15 cellular contexts compared by ENCODE assay signal in the genomic region with DNA sequence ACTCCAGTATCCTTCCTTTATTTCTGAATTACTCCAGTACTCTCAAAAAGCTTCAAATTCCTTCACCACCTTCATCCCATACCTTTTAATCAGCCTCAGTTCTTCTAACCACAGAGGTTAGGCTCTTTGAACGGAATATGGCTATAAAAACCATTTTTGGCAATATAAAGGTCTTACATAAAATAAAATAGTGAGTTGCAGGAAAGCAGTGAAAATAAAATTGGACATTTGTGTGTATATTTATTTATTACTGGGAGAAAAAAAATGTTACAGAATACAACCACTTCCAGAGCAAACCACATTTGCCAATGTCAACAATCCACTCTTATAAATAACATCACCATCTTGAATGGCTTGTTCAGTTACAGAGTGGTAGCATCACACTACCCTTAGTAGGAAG. TPM values are rescaled to one million over a fixed set of nuclear protein-coding genes. Genes with fewer than 3 reads are reported as not detected.
DNase-seq lines count a peak whose midpoint lies in the region; ATAC-seq, FAIRE-seq and TF ChIP-seq lines count a peak whose summit lies in the region.
"Had no signal": no experiment of that assay in that cellular context is flagged by ENCODE, and none has a peak within 500 bp of the region (broad histone marks: within the 10 kb centered on the region; RNA-seq: fewer than 3 reads in every experiment).

No MANE protein-coding gene starts in this region.

- no peak overlapping the region for H3K4me3 ChIP-seq in K562
- no peak overlapping the region for H3K4me3 ChIP-seq in GM23248
- H3K4me3 ChIP-seq: A549 had no signal

- H3K9ac ChIP-seq in K562 (ENCODE audit: insufficient read depth in 1 of 2, low read depth in 2 of 2, low read length in 2 of 2), result no peak overlapping the region
- H3K9ac ChIP-seq in GM23248, result no peak overlapping the region

- H3K36me3 ChIP-seq in K562 (ENCODE audit: control insufficient read depth, insufficient read depth, low read length) (peaks cover 97% of the 10 kb centered on the region), GM23248 (ENCODE audit: low read depth) (peaks cover 49% of the 10 kb centered on the region)

- no peaks in the 10 kb centered on the region for H3K27me3 ChIP-seq in K562 (ENCODE audit: control insufficient read depth in 2 of 2, insufficient read depth in 2 of 2, low read length in 2 of 2)
- no peaks in the 10 kb centered on the region for H3K27me3 ChIP-seq in GM23248 (replicated peaks; ENCODE audit: insufficient read depth)

- TF ChIP-seq CTCF in K562 (IDR thresholded peaks at IDR 0.05 in 2 of 3, conservative IDR thresholded peaks at IDR 0.05 in 1 of 3; ENCODE audit: insufficient read depth in 2 of 3, low read depth in 1 of 3, low read length in 3 of 3), result no peak

- no peak for TF ChIP-seq EP300 in K562 (IDR thresholded peaks at IDR 0.05; ENCODE audit: low read length)

- peaks cover 4% of the 10 kb centered on the region; the same call in 1 of the 2 replicates for H4K20me1 ChIP-seq in K562 (replicated peaks; ENCODE audit: control insufficient read depth, insufficient read depth, low read length)
- no peaks in the 10 kb centered on the region for H4K20me1 ChIP-seq in GM23248 (ENCODE audit: insufficient read depth)

- H2AFZ ChIP-seq in K562 (ENCODE audit: low read depth, low read length) (no peak overlapping the region), GM23248 (no peak overlapping the region)

- intact Hi-C loops in K562 (cut with micrococcal nuclease), result no loop called here

- WGBS in K562 (ENCODE audit: insufficient coverage, low coverage, missing lambda C conversion rate), result 86% methylated on average over 1 of the region's 1 CpG
- WGBS in GM23248 (ENCODE audit: low coverage in 1 of 2, low lambda C conversion rate in 2 of 2, missing lambda C conversion rate in 2 of 2), 2 experiments, result 96 to 100% methylated on average over 1 of the region's 1 CpG

- no peak for TF ChIP-seq POLR2A in K562 (conservative IDR thresholded peaks at IDR 0.05)

- H3K79me2 ChIP-seq in K562 (ENCODE audit: control insufficient read depth, insufficient read depth, low read length) (peaks cover 82% of the 10 kb centered on the region), GM23248 (ENCODE audit: insufficient read depth) (peaks cover 53% of the 10 kb centered on the region)

- H3K9me3 ChIP-seq in K562 (replicated peaks; ENCODE audit: control insufficient read depth, insufficient read depth, low read depth, low read length), result no peaks in the 10 kb centered on the region
- H3K9me3 ChIP-seq in GM23248 (ENCODE audit: low read depth), result no peaks in the 10 kb centered on the region
- H3K9me3 ChIP-seq: A549 had no signal

- CTCF ChIA-PET in K562 (lab: Yijun Ruan, JAX; ENCODE audit: low intra/inter-chr PET ratio), result no interaction called here

- no TSS peak for BruUV-seq in K562 (replicated peaks; lab: Mats Ljungman, UMichigan)

- in situ Hi-C loops in K562 (cut with MboI), result no loop called here
- in situ Hi-C loops in GM23248 (cut with MboI), result loop anchor here (10.0 kb wide), 1 partner anchor 139 kb away; a partner anchor contains a TSS

- POLR2A ChIA-PET in K562 (lab: Yijun Ruan, JAX), result interaction anchor here (0.7 to 1.3 kb wide), 3 partner anchors 53 to 496 kb away, joined by 3 read pairs; a partner anchor contains a TSS

- no peak overlapping the region for H3K27ac ChIP-seq in K562 (ENCODE audit: extremely low read depth, low read depth, low read length)
- H3K27ac ChIP-seq in GM23248, result no peak overlapping the region
- H3K27ac ChIP-seq: A549 had no signal

- TF ChIP-seq RAD21 in K562 (CRISPR knock-in tag; conservative IDR thresholded peaks at IDR 0.05 in 1 of 2, IDR thresholded peaks at IDR 0.05 in 1 of 2), result no peak

- no peaks in the 10 kb centered on the region for H3K9me2 ChIP-seq in GM23248 (ENCODE audit: insufficient read depth)

- no peaks in the 10 kb centered on the region for H3F3A ChIP-seq in GM23248 (ENCODE audit: insufficient read depth)

- H3K9me1 ChIP-seq in K562 (ENCODE audit: control insufficient read depth, insufficient read depth, low read length), result peaks cover 4% of the 10 kb centered on the region

- 0 out of 3 replicates have a peak, but pooled peaks have one; percentile 9 for ATAC-seq in K562
- no peak for ATAC-seq in HG02870 (IDR thresholded peaks at IDR 0.05; ENCODE audit: unreplicated experiment)
- ATAC-seq: A549 had no signal

- FAIRE-seq in K562 (lab: Jason Lieb, UNC), result no peak
- FAIRE-seq: A549 had no signal

- DNase-seq in A172 (ENCODE audit: low spot score), result peak; percentile 11
- DNase-seq in ELR (ENCODE audit: low read depth), result peak; percentile 20
- DNase-seq in K562 (ENCODE audit: extremely low read depth in 1 of 4, low spot score in 3 of 4), result no peak
- peak; percentile 21 for DNase-seq in hepatic stellate cell (ENCODE audit: low spot score)
- no peak for DNase-seq in GM23248
- DNase-seq in NCI-H1694 (lab: John Stamatoyannopoulos, UW), result no peak
- no peak for DNase-seq in iPS-NIHi7 (ENCODE audit: extremely low spot score)
- DNase-seq: C1 segment of cervical spinal cord, H9, KBM-7, NCI-H1092 treated with DMSO at 0.1 percent for 48 hours, NCI-H226, NCI-H524 treated with DMSO at 0.1 percent for 48 hours had no signal

- H3K4me1 ChIP-seq in K562 (replicated peaks in 1 of 2; ENCODE audit: control insufficient read depth in 2 of 2, insufficient read depth in 2 of 2, low read length in 2 of 2), result peaks cover 0 to 25% of the 10 kb centered on the region in 2 experiments; a peak in 2 of 5 replicates
- H3K4me1 ChIP-seq in GM23248 (ENCODE audit: insufficient read depth), result 0 out of 2 replicates have a peak, but pooled peaks cover 7% of the 10 kb centered on the region
- H3K4me1 ChIP-seq: A549 had no signal

- H3K4me2 ChIP-seq in K562 (ENCODE audit: insufficient read depth, low read length) (no peak overlapping the region), GM23248 (ENCODE audit: unreplicated experiment) (no peak overlapping the region)
- H3K4me2 ChIP-seq: A549 had no signal

TF ChIP-seq in K562, 482 proteins besides CTCF, POLR2A, EP300 and RAD21 (continues in another document):
- TF ChIP-seq, protein P1, sequence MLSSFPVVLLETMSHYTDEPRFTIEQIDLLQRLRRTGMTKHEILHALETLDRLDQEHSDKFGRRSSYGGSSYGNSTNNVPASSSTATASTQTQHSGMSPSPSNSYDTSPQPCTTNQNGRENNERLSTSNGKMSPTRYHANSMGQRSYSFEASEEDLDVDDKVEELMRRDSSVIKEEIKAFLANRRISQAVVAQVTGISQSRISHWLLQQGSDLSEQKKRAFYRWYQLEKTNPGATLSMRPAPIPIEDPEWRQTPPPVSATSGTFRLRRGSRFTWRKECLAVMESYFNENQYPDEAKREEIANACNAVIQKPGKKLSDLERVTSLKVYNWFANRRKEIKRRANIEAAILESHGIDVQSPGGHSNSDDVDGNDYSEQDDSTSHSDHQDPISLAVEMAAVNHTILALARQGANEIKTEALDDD (IDR thresholded peaks at IDR 0.05), result no peak
- no peak for TF ChIP-seq RUNX1 (IDR thresholded peaks at IDR 0.05; ENCODE audit: low read depth)
- TF ChIP-seq MTA2 (IDR thresholded peaks at IDR 0.05; ENCODE audit: low read depth), result no peak
- TF ChIP-seq, protein P2, sequence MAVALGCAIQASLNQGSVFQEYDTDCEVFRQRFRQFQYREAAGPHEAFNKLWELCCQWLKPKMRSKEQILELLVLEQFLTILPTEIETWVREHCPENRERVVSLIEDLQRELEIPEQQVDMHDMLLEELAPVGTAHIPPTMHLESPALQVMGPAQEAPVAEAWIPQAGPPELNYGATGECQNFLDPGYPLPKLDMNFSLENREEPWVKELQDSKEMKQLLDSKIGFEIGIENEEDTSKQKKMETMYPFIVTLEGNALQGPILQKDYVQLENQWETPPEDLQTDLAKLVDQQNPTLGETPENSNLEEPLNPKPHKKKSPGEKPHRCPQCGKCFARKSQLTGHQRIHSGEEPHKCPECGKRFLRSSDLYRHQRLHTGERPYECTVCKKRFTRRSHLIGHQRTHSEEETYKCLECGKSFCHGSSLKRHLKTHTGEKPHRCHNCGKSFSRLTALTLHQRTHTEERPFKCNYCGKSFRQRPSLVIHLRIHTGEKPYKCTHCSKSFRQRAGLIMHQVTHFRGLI (CRISPR knock-in tag; IDR thresholded peaks at IDR 0.05), result no peak
- TF ChIP-seq SMARCA5 (IDR thresholded peaks at IDR 0.05), result no peak
- TF ChIP-seq BRD9 (IDR thresholded peaks at IDR 0.05; ENCODE audit: low read depth, partially characterized antibody), result no peak
- no peak for TF ChIP-seq NFIX (CRISPR knock-in tag; IDR thresholded peaks at IDR 0.05; ENCODE audit: low read depth)

RNA-seq across cellular contexts. Expression of a gene that starts 7.7 kb away (rescaled TPM):
- total RNA-seq in A172 (2014; rRNA removed; shearing (Covaris generic)), result 95.8 and 113 TPM in 2 replicates
- total RNA-seq in K562 (2011; cell fraction: chromatin; rRNA removed; ENCODE audit: low replicate concordance), result 73.9 and 153 TPM in 2 replicates
- total RNA-seq in K562 (2011; cell fraction: nucleolus; rRNA removed), result 49.4 and 70.0 TPM in 2 replicates
- 113 and 160 TPM in 2 replicates for total RNA-seq in K562 (2011; cell fraction: nucleoplasm; rRNA removed)
- total RNA-seq in K562 (2014; rRNA removed) (257 and 288 TPM in 2 replicates), K562 (2014; rRNA removed; fragmentation: Illumina TruSeq; extraction: Trizol) (291 and 320 TPM in 2 replicates), K562 (2015; rRNA removed; fragmentation: Illumina TruSeq; extraction: Trizol) (212 and 219 TPM in 2 replicates), K562 (2021) (193 and 194 TPM in 2 replicates)
- polyA plus RNA-seq in K562 (2011; rRNA removed) (307 and 436 TPM in 2 replicates), K562 (2014; fragmentation: Illumina TruSeq; extraction: Trizol) (284 and 294 TPM in 2 replicates), K562 (2014; fragmentation: Nextera tagmentation; extraction: Ambion mirVana) (100 to 1,000 TPM; 587 to 632 TPM), K562 (2014; rRNA removed) (368 and 418 TPM in 2 replicates), GM23248 (2016; fragmentation: Nextera tagmentation; extraction: Ambion mirVana) (83.2 and 84.2 TPM in 2 replicates)
- 294 and 307 TPM in 2 replicates for polyA plus RNA-seq in K562 (2011; cell fraction: cytosol; rRNA removed)
- polyA plus RNA-seq in K562 (2011; cell fraction: nucleus; rRNA removed), result 134 and 184 TPM in 2 replicates
- 183 and 267 TPM in 2 replicates for polyA plus RNA-seq in K562 (2012)
- 185 and 206 TPM in 2 replicates for polyA minus RNA-seq in K562 (2011; rRNA and poly(A)+ RNA removed)
- 56.4 and 57.5 TPM in 2 replicates for polyA minus RNA-seq in K562 (2011; cell fraction: cytosol; rRNA and poly(A)+ RNA removed)
- polyA minus RNA-seq in K562 (2011; cell fraction: nucleus; rRNA and poly(A)+ RNA removed), result 77.5 and 119 TPM in 2 replicates
- 51.1 and 55.1 TPM in 2 replicates for total RNA-seq in GM23248 (2014; rRNA removed; shearing (Covaris generic))

Comparison
In these comparisons a context has a peak if more than half of its experiments do, and no peak if none do; other contexts are left out.
1. DNase-seq: peak in A172 (single experiment), ELR (single experiment) and hepatic stellate cell (single experiment); none in K562 (0 of 4), GM23248 (single experiment), NCI-H1694 (single experiment) and iPS-NIHi7 (single experiment).